ENCODE assay signal across 1 cellular context in genomic region chr6:35139470-35139869, GRCh38.
TF ChIP-seq lines count a peak whose summit lies in the region.

No MANE protein-coding gene starts in this region.

TF ChIP-seq in liver, 16 proteins besides CTCF, POLR2A, EP300 and RAD21 (continued from another document):
- TF ChIP-seq ATF3 (IDR thresholded peaks at IDR 0.05): peak; percentile 37
- peak; percentile 51 to 82 for TF ChIP-seq RXRA (IDR thresholded peaks at IDR 0.05)
- peak; percentile 81 for TF ChIP-seq SP1 (IDR thresholded peaks at IDR 0.05)
- TF ChIP-seq MAX (IDR thresholded peaks at IDR 0.05): peak; percentile 70
